1 cellular context compared by ENCODE assay signal in genomic region chr10:17228081-17229015, GRCh38.
TF ChIP-seq lines count a peak whose summit lies in the region.

TSS of gene VIM (plus strand) at chr10:17228241. CDS start at chr10:17229423, 1,182 bp downstream.

TF ChIP-seq in GM12878, 131 proteins besides CTCF, POLR2A, EP300 and RAD21 (continued from another document):
- TF ChIP-seq CEBPZ (IDR thresholded peaks at IDR 0.05; ENCODE audit: low read depth, low read length), result no peak
- TF ChIP-seq STAT3 (IDR thresholded peaks at IDR 0.05; ENCODE audit: low read depth, low read length), result no peak
- 0 out of 2 replicates have a peak, but pooled peaks have one; percentile 56 for TF ChIP-seq RELB (IDR thresholded peaks at IDR 0.05; ENCODE audit: low read depth)
- TF ChIP-seq IRF4 (IDR thresholded peaks at IDR 0.05; ENCODE audit: low read depth, low read length), result no peak
- 0 out of 2 replicates have a peak, but pooled peaks have one; percentile 29 for TF ChIP-seq BCL11A (IDR thresholded peaks at IDR 0.05; ENCODE audit: low read depth, low read length)
- no peak for TF ChIP-seq POLR2AphosphoS5 (IDR thresholded peaks at IDR 0.05; ENCODE audit: low read length)
- 0 out of 2 replicates have a peak, but pooled peaks have one; percentile 43 for TF ChIP-seq MAX (IDR thresholded peaks at IDR 0.05; ENCODE audit: low read depth, low read length)
